Comparison of ENCODE assay signal across 8 cellular contexts in the genomic region with DNA sequence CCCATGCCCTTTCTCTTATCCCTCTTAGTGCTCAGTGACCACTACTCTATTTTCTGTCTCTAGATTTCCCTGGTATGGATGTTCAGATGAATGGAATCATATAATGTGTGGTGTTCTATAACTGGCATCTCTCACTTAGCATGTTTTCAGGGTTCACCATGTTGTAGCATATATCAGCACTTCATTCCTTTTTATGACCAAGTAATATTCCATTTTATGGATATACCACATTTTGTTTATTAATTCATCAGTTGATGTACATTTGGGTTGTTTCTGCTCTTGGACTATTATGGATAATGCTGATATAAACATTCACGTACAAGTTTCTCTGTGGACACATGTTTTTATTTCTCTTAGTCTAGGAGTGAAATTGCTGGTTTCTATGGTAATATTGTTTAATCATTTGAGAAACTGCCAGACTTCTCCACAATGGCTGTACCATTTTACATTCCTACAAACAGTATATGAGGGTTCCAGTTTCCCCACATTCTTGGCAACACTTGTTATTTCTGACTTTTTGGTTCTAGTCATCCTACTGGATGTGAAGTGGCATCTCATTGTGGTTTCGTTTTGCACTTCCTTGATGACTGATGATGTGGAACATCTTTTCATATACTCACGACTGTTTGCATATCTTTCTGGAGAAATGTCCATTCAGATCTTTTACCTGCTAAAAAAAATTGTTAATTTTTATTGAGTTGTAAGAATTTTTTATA. TPM values are rescaled to one million over a fixed set of nuclear protein-coding genes. Genes with fewer than 3 reads are reported as not detected.
DNase-seq lines count a peak whose midpoint lies in the region; TF ChIP-seq lines count a peak whose summit lies in the region.
"Not testable (repeated sequence)": the region's sequence is repeated elsewhere in the genome, so short reads cannot be mapped to it uniquely, and the experiment has no call there.

No MANE protein-coding gene starts in this region.

- DNase-seq in ELR (ENCODE audit: low read depth) (peak; percentile 77), RPMI7951 (ENCODE audit: low read depth) (peak; percentile 68), amniotic epithelial cell (ENCODE audit: low read depth) (peak; percentile 34), choroid plexus epithelial cell (ENCODE audit: low read depth) (peak; percentile 50), fibroblast of the aortic adventitia (ENCODE audit: low read depth) (peak; percentile 72), non-pigmented ciliary epithelial cell (ENCODE audit: low read depth) (peak; percentile 45)

- peak overlapping the region in 1 of 4 donors; percentile 11 for H3K4me3 Mint-ChIP-seq in IgD-negative memory B cell

- H3K4me1 Mint-ChIP-seq in IgD-negative memory B cell, result peaks cover 38 to 47% (median 40%) of the 10 kb centered on the region in 3 donors

- H3K27ac ChIP-seq in ACC112 (ENCODE audit: low read depth, low read length), result peak overlapping the region; percentile 61

- H3K27ac Mint-ChIP-seq in IgD-negative memory B cell, result peak overlapping the region in 2 of 3 donors; percentile 1 to 12

- peaks cover 78% of the 10 kb centered on the region for H3K79me2 ChIP-seq in ACC112 (ENCODE audit: control insufficient read depth, insufficient read depth, low read length, unreplicated experiment)

- TF ChIP-seq CTCF in choroid plexus epithelial cell (conservative IDR thresholded peaks at IDR 0.05; ENCODE audit: low read depth, low read length); fibroblast of the aortic adventitia (IDR thresholded peaks at IDR 0.05; ENCODE audit: insufficient read depth, low read length): not testable (repeated sequence)

- H3K27me3 ChIP-seq in ACC112 (ENCODE audit: insufficient read depth, low read length), result not testable (repeated sequence)

- not testable (repeated sequence) for H3K4me3 ChIP-seq in ACC112 (ENCODE audit: low read depth, low read length); choroid plexus epithelial cell (ENCODE audit: low read depth, low read length); fibroblast of the aortic adventitia (ENCODE audit: low read depth, low read length)

- H3K36me3 ChIP-seq in ACC112 (ENCODE audit: insufficient read depth, low read length), result not testable (repeated sequence)

- H3K4me1 ChIP-seq in ACC112 (ENCODE audit: control insufficient read depth, insufficient read depth, low read length, unreplicated experiment), result peaks cover 17% of the 10 kb centered on the region

- not testable (repeated sequence) for H3K9me3 Mint-ChIP-seq in IgD-negative memory B cell

- H2AFZ ChIP-seq in ACC112 (ENCODE audit: low read length, unreplicated experiment), result not testable (repeated sequence)

- not testable (repeated sequence) for H3K36me3 Mint-ChIP-seq in IgD-negative memory B cell

- H3K27me3 Mint-ChIP-seq in IgD-negative memory B cell, result not testable (repeated sequence)

RNA-seq across cellular contexts. Expression of gene RABGEF1, which starts 23.3 kb away (rescaled TPM):
- polyA plus RNA-seq in IgD-negative memory B cell, result 26.8 TPM
- 38.8 and 42.2 TPM in 2 replicates for total RNA-seq in RPMI7951 (2014; rRNA removed; shearing (Covaris generic))
- total RNA-seq in fibroblast of the aortic adventitia (ENCODE audit: low replicate concordance), result 57.8 and 75.6 TPM in 2 replicates
